In the genomic region with DNA sequence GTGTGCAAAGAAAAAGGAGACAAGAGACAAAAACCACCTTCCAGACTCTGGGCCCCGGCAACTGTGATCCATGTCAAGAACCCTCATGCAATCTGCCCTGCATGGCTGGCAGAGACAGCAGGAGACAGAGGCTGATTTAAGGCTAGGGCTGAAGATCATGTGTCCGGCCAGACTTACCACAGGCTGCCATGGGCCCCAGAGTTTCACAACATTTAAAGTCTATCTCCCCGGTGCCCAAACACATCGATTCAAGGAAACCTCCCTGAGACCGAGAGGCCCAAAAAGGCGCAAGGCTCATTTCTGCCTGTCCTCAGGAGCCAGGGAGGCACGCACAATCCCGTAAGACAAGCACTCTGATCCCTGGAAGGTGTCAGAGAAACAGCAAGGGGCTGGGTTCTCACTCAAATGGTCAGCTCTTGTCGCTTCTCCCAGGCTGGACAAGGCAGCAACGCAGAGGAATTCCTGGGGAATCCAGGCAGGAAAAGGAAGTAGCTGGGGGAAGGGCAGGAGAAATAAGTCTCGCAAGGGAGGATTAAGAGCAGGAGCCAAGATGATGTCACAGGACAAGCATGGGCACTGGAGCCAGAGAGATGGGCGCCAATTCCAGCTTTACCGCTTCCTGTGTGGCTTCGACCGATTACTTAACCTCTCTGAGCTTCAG, we compare ENCODE assay signal across 10 cellular contexts.
DNase-seq lines count a peak whose midpoint lies in the region; ATAC-seq, FAIRE-seq and TF ChIP-seq lines count a peak whose summit lies in the region.
"Had no signal": no experiment of that assay in that cellular context is flagged by ENCODE, and none has a peak within 500 bp of the region (broad histone marks: within the 10 kb centered on the region; RNA-seq: fewer than 3 reads in every experiment).

No MANE protein-coding gene starts in this region.

- ATAC-seq in HG03460 (IDR thresholded peaks at IDR 0.05; ENCODE audit: unreplicated experiment) (no peak), HG03442 (IDR thresholded peaks at IDR 0.05; ENCODE audit: unreplicated experiment) (no peak), HG03280 (IDR thresholded peaks at IDR 0.05; ENCODE audit: unreplicated experiment) (no peak)
- ATAC-seq in stimulated activated naive CD8-positive, alpha-beta T cell treated with anti-CD3 and anti-CD28 coated beads, Interleukin-15, amount 100 ng/mL, for 72 hours = no peak

- H3K27me3 ChIP-seq in HUES48 (ENCODE audit: control insufficient read depth, insufficient read depth, low read length) (no peaks in the 10 kb centered on the region), keratinocyte (ENCODE audit: control insufficient read depth, extremely low read depth, insufficient read depth, low read length) (no peaks in the 10 kb centered on the region)

- H3K9ac ChIP-seq in HUES48 (ENCODE audit: low read depth, low read length) = no peak overlapping the region
- H3K9ac ChIP-seq in keratinocyte (ENCODE audit: control insufficient read depth, extremely low read depth, insufficient read depth, low read length) = peak overlapping the region; percentile 88

- TF ChIP-seq CTCF in brain (conservative IDR thresholded peaks at IDR 0.05) (no peak), keratinocyte (optimal IDR thresholded peaks at IDR 0.05 in 1 of 3, IDR thresholded peaks at IDR 0.05 in 1 of 3, conservative IDR thresholded peaks at IDR 0.05 in 1 of 3; ENCODE audit: extremely low read depth in 1 of 3, insufficient read depth in 2 of 3, low read length in 3 of 3) (no peak)

- H3K4me3 ChIP-seq in HUES48 (ENCODE audit: low read depth, low read length) (no peak overlapping the region), keratinocyte (ENCODE audit: control insufficient read depth in 2 of 3, extremely low read depth in 1 of 3, insufficient read depth in 2 of 3, low read depth in 1 of 3, low read length in 3 of 3) (peak overlapping the region; percentile 28 to 88 (median 78))

- peak overlapping the region in 3 of 5 experiments; percentile 36 to 53 (median 39) for H3K4me3 Mint-ChIP-seq in brain
- H3K4me3 Mint-ChIP-seq in stimulated activated naive CD8-positive, alpha-beta T cell treated with anti-CD3 and anti-CD28 coated beads, Interleukin-15, amount 100 ng/mL, for 72 hours = no peak overlapping the region
- H3K4me3 Mint-ChIP-seq: IgD-negative memory B cell had no signal

- H2AFZ ChIP-seq in keratinocyte (ENCODE audit: control insufficient read depth, low read length) = peak overlapping the region; percentile 91

- DNase-seq in keratinocyte (ENCODE audit: low read depth, low spot score) (peak; percentile 73), stromal cell of bone marrow (ENCODE audit: low read depth) (peak; percentile 89)
- DNase-seq in stimulated activated naive CD8-positive, alpha-beta T cell treated with anti-CD3 and anti-CD28 coated beads, Interleukin-15, amount 100 ng/mL, for 72 hours = no peak

- H3K4me1 Mint-ChIP-seq in brain = peaks cover 96% of the 10 kb centered on the region
- H3K4me1 Mint-ChIP-seq in stimulated activated naive CD8-positive, alpha-beta T cell treated with anti-CD3 and anti-CD28 coated beads, Interleukin-15, amount 100 ng/mL, for 72 hours = peaks cover 66% of the 10 kb centered on the region

- no peaks in the 10 kb centered on the region for H3K9me3 ChIP-seq in HUES48 (ENCODE audit: control insufficient read depth, insufficient read depth, low read length)
- no peaks in the 10 kb centered on the region for H3K9me3 ChIP-seq in keratinocyte (ENCODE audit: control insufficient read depth, low read depth, low read length)

- H3K9me3 Mint-ChIP-seq in brain = peaks cover 0 to 3% (median 0%) of the 10 kb centered on the region in 5 experiments
- H3K9me3 Mint-ChIP-seq in stimulated activated naive CD8-positive, alpha-beta T cell treated with anti-CD3 and anti-CD28 coated beads, Interleukin-15, amount 100 ng/mL, for 72 hours = no peaks in the 10 kb centered on the region
- H3K9me3 Mint-ChIP-seq: IgD-negative memory B cell had no signal

- FAIRE-seq in keratinocyte (lab: Jason Lieb, UNC) = peak; percentile 99
- FAIRE-seq: islet of Langerhans had no signal

- dilution Hi-C loops in keratinocyte (cut with MboI; ENCODE audit: extremely low pct_ligation_motif_present, low sequenced_read_pairs) = no loop called here

- H3K36me3 ChIP-seq in HUES48 (ENCODE audit: control insufficient read depth, insufficient read depth, low read length) = peaks cover 7% of the 10 kb centered on the region; the same call in 1 of the 2 replicates
- H3K36me3 ChIP-seq in keratinocyte (ENCODE audit: control insufficient read depth in 2 of 2, extremely low read depth in 1 of 2, insufficient read depth in 2 of 2, low read length in 2 of 2) = no peaks in the 10 kb centered on the region

- H3K27ac ChIP-seq in HUES48 (ENCODE audit: low read depth, low read length) = peak overlapping the region; percentile 55
- peak overlapping the region; percentile 83 for H3K27ac ChIP-seq in keratinocyte (ENCODE audit: control insufficient read depth, insufficient read depth, low read length)

- peaks cover 6% of the 10 kb centered on the region for H3K79me2 ChIP-seq in keratinocyte (ENCODE audit: control insufficient read depth, insufficient read depth, low read length)

- peaks cover 4% of the 10 kb centered on the region for H3K36me3 Mint-ChIP-seq in brain
- H3K36me3 Mint-ChIP-seq: IgD-negative memory B cell had no signal

- peak overlapping the region; percentile 91 for H3K4me2 ChIP-seq in keratinocyte (ENCODE audit: control insufficient read depth, extremely low read depth, insufficient read depth, low read depth, low read length)

- H4K20me1 ChIP-seq in keratinocyte (ENCODE audit: control insufficient read depth, extremely low read depth, insufficient read depth, low read length) = no peaks in the 10 kb centered on the region

- H3K27me3 Mint-ChIP-seq in brain = no peaks in the 10 kb centered on the region
- no peaks in the 10 kb centered on the region for H3K27me3 Mint-ChIP-seq in stimulated activated naive CD8-positive, alpha-beta T cell treated with anti-CD3 and anti-CD28 coated beads, Interleukin-15, amount 100 ng/mL, for 72 hours
- H3K27me3 Mint-ChIP-seq: IgD-negative memory B cell had no signal

- peak overlapping the region; percentile 54 to 96 (median 84) for H3K27ac Mint-ChIP-seq in brain
- no peak overlapping the region for H3K27ac Mint-ChIP-seq in stimulated activated naive CD8-positive, alpha-beta T cell treated with anti-CD3 and anti-CD28 coated beads, Interleukin-15, amount 100 ng/mL, for 72 hours
- H3K27ac Mint-ChIP-seq: IgD-negative memory B cell had no signal

- no peaks in the 10 kb centered on the region for H3K9me1 ChIP-seq in keratinocyte (ENCODE audit: control insufficient read depth, extremely low read depth, insufficient read depth, low read length)

- H3K4me1 ChIP-seq in HUES48 (ENCODE audit: control insufficient read depth, insufficient read depth, low read length) (peaks cover 57% of the 10 kb centered on the region), keratinocyte (ENCODE audit: control insufficient read depth, extremely low read depth, insufficient read depth, low read length) (peaks cover 24% of the 10 kb centered on the region)

Comparison
In these comparisons a context has a peak if more than half of its experiments do, and no peak if none do; other contexts are left out.
1. H3K27ac Mint-ChIP-seq: peak in brain (5 of 5); none in stimulated activated naive CD8-positive, alpha-beta T cell treated with anti-CD3 and anti-CD28 coated beads, Interleukin-15, amount 100 ng/mL, for 72 hours (0 of 2).
2. H3K4me3 Mint-ChIP-seq: peak in brain (3 of 5); none in stimulated activated naive CD8-positive, alpha-beta T cell treated with anti-CD3 and anti-CD28 coated beads, Interleukin-15, amount 100 ng/mL, for 72 hours (0 of 2).
3. DNase-seq: peak in keratinocyte (single experiment) and stromal cell of bone marrow (single experiment); none in stimulated activated naive CD8-positive, alpha-beta T cell treated with anti-CD3 and anti-CD28 coated beads, Interleukin-15, amount 100 ng/mL, for 72 hours (0 of 2).